Comparison of ENCODE assay signal across 9 cellular contexts in the genomic region with DNA sequence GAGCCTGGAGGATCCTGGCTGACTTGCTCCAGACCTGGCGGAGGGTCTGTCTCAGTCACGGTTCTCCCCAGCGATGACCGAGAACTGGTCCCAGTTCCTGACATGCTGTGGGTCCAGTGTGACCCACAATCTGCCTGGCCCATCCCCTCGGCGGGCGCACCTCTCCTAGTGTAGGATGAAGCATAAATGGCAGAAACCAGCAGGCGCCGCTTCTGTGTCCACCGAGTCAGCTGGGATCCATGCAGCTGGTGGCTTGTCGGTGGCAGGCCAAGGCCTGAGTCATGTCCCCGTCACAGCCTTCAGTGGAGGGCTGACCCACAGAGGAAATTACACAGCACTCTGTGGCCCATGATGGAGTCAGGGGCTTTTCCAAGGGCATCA. TPM values are rescaled to one million over a fixed set of nuclear protein-coding genes. Genes with fewer than 3 reads are reported as not detected.
A peak's percentile ranks its signal among the peaks of the same experiment; 100 is the strongest.
DNase-seq lines count a peak whose midpoint lies in the region; TF ChIP-seq lines count a peak whose summit lies in the region.
"Had no signal": no experiment of that assay in that cellular context is flagged by ENCODE, and none has a peak within 500 bp of the region (broad histone marks: within the 10 kb centered on the region; RNA-seq: fewer than 3 reads in every experiment).

No MANE protein-coding gene starts in this region.

- POLR2A ChIA-PET in HEK293T (lab: Yijun Ruan, JAX): interaction anchor here (1.6 kb wide), 1 partner anchor 38 kb away, joined by 12 read pairs; a partner anchor contains a TSS

- no peaks in the 10 kb centered on the region for H3K36me3 Mint-ChIP-seq in activated naive CD4-positive, alpha-beta T cell treated with anti-CD3 and anti-CD28 coated beads for 36 hours (ENCODE audit: low read depth)
- H3K36me3 Mint-ChIP-seq in immature natural killer cell: peaks cover 2 to 5% (median 3%) of the 10 kb centered on the region in 3 donors

- TF ChIP-seq CTCF in uterus (IDR thresholded peaks at IDR 0.05): no peak

- peak; percentile 39 for DNase-seq in activated naive CD4-positive, alpha-beta T cell treated with anti-CD3 and anti-CD28 coated beads for 36 hours
- no peak for DNase-seq in activated naive CD4-positive, alpha-beta T cell treated with anti-CD3 and anti-CD28 coated beads, Interleukin-2, amount 50 U/mL, for 16 hours
- DNase-seq in caudate nucleus (lab: John Stamatoyannopoulos, UW): peak in 20 of 61 donors; percentile 6 to 63 (median 26)
- DNase-seq in uterus: no peak
- DNase-seq in HEK293T (ENCODE audit: extremely low spot score): no peak
- DNase-seq in Kasumi-1 (lab: John Stamatoyannopoulos, UW): no peak
- no peak for DNase-seq in immature natural killer cell
- DNase-seq: SJCRH30 had no signal

- no peaks in the 10 kb centered on the region for H3K9me3 ChIP-seq in mucosa of rectum (ENCODE audit: control insufficient read depth in 2 of 2, low read length in 2 of 2)
- no peaks in the 10 kb centered on the region for H3K9me3 ChIP-seq in uterus
- H3K9me3 ChIP-seq: SJCRH30 had no signal

- H3K9me3 Mint-ChIP-seq in activated naive CD4-positive, alpha-beta T cell treated with anti-CD3 and anti-CD28 coated beads for 36 hours: peaks cover 4% of the 10 kb centered on the region
- peaks cover 0 to 5% (median under 1%) of the 10 kb centered on the region in 6 donors for H3K9me3 Mint-ChIP-seq in immature natural killer cell

- CTCF ChIA-PET in activated naive CD4-positive, alpha-beta T cell treated with anti-CD3 and anti-CD28 coated beads for 36 hours (lab: Charles Lee): interaction anchor here (0.5 to 2.7 kb wide), 4 partner anchors 9 to 80 kb away, joined by 3 to 13 read pairs (median 3); a partner anchor contains a TSS
- CTCF ChIA-PET in HEK293T (lab: Yijun Ruan, JAX): interaction anchor here (1.1 kb wide), 2 partner anchors 9 to 39 kb away, joined by 3 to 4 read pairs; a partner anchor contains a TSS

- H3K36me3 ChIP-seq in mucosa of rectum (ENCODE audit: control insufficient read depth in 2 of 2, insufficient read depth in 2 of 2, low read length in 2 of 2) (no peaks in the 10 kb centered on the region), uterus (no peaks in the 10 kb centered on the region)
- H3K36me3 ChIP-seq: SJCRH30 had no signal

- H3K27me3 Mint-ChIP-seq in activated naive CD4-positive, alpha-beta T cell treated with anti-CD3 and anti-CD28 coated beads for 36 hours (ENCODE audit: low read depth): no peaks in the 10 kb centered on the region
- peaks cover 0 to 9% (median 0%) of the 10 kb centered on the region in 3 donors for H3K27me3 Mint-ChIP-seq in immature natural killer cell (ENCODE audit: low read depth in 3 of 3)

- H3K27ac Mint-ChIP-seq in activated naive CD4-positive, alpha-beta T cell treated with anti-CD3 and anti-CD28 coated beads for 36 hours: peak overlapping the region; percentile 92
- no peak overlapping the region for H3K27ac Mint-ChIP-seq in immature natural killer cell

- H3K4me3 ChIP-seq in mucosa of rectum (ENCODE audit: low read length in 2 of 2): no peak overlapping the region
- no peak overlapping the region for H3K4me3 ChIP-seq in uterus
- H3K4me3 ChIP-seq: SJCRH30 had no signal

- H3K27ac ChIP-seq in caudate nucleus (ENCODE audit: low read depth, low read length) (peak overlapping the region; percentile 64), mucosa of rectum (ENCODE audit: low read depth in 2 of 2, low read length in 2 of 2) (peak overlapping the region; percentile 10 to 59), uterus (peak overlapping the region; percentile 63 to 83)
- H3K27ac ChIP-seq: SJCRH30 had no signal

- peaks cover 4 to 11% of the 10 kb centered on the region in 2 donors for H3K4me1 ChIP-seq in mucosa of rectum (ENCODE audit: control insufficient read depth in 2 of 2, insufficient read depth in 2 of 2, low read length in 2 of 2)
- peaks cover 0 to 7% of the 10 kb centered on the region in 2 donors for H3K4me1 ChIP-seq in uterus
- H3K4me1 ChIP-seq: SJCRH30 had no signal

- no peak overlapping the region for H3K9ac ChIP-seq in mucosa of rectum (ENCODE audit: low read depth in 1 of 2, low read length in 2 of 2)

- TF ChIP-seq POLR2A in uterus (IDR thresholded peaks at IDR 0.05): no peak

- H3K4me3 Mint-ChIP-seq in activated naive CD4-positive, alpha-beta T cell treated with anti-CD3 and anti-CD28 coated beads for 36 hours: no peak overlapping the region
- no peak overlapping the region for H3K4me3 Mint-ChIP-seq in immature natural killer cell

- H3K4me1 Mint-ChIP-seq in activated naive CD4-positive, alpha-beta T cell treated with anti-CD3 and anti-CD28 coated beads for 36 hours (ENCODE audit: low read depth): peaks cover 54% of the 10 kb centered on the region
- H3K4me1 Mint-ChIP-seq in immature natural killer cell: peaks cover 29 to 32% of the 10 kb centered on the region in 2 donors

- intact Hi-C loops in activated naive CD4-positive, alpha-beta T cell treated with anti-CD3 and anti-CD28 coated beads for 36 hours (cut with micrococcal nuclease): loop anchor here (5.0 kb wide), 1 partner anchor 434 kb away; no protein-coding TSS in a partner anchor
- intact Hi-C loops in uterus (cut with DNase I; ENCODE audit: low total_unique reads): no loop called here

- H3K27me3 ChIP-seq in mucosa of rectum (ENCODE audit: control insufficient read depth in 2 of 2, insufficient read depth in 2 of 2, low read length in 2 of 2) (no peaks in the 10 kb centered on the region), uterus (no peaks in the 10 kb centered on the region)
- H3K27me3 ChIP-seq: SJCRH30 had no signal

TF ChIP-seq in HEK293T, 16 proteins besides CTCF, POLR2A, EP300 and RAD21:
- no peak for TF ChIP-seq BHLHE40 (IDR thresholded peaks at IDR 0.05; ENCODE audit: borderline replicate concordance)
- TF ChIP-seq SP1 (IDR thresholded peaks at IDR 0.05): no peak
- TF ChIP-seq FOXM1 (IDR thresholded peaks at IDR 0.05; ENCODE audit: borderline replicate concordance): no peak
- no peak for TF ChIP-seq HDGF (IDR thresholded peaks at IDR 0.05; ENCODE audit: borderline replicate concordance)
- no peak for TF ChIP-seq FOXK2 (IDR thresholded peaks at IDR 0.05)
- TF ChIP-seq SUZ12 (IDR thresholded peaks at IDR 0.05): no peak
- TF ChIP-seq, protein P1, sequence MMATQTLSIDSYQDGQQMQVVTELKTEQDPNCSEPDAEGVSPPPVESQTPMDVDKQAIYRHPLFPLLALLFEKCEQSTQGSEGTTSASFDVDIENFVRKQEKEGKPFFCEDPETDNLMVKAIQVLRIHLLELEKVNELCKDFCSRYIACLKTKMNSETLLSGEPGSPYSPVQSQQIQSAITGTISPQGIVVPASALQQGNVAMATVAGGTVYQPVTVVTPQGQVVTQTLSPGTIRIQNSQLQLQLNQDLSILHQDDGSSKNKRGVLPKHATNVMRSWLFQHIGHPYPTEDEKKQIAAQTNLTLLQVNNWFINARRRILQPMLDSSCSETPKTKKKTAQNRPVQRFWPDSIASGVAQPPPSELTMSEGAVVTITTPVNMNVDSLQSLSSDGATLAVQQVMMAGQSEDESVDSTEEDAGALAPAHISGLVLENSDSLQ (IDR thresholded peaks at IDR 0.05): no peak
- no peak for TF ChIP-seq FOXA1 (IDR thresholded peaks at IDR 0.05)
- TF ChIP-seq CTBP1 (IDR thresholded peaks at IDR 0.05; ENCODE audit: borderline replicate concordance): no peak
- no peak for TF ChIP-seq ZNF384 (IDR thresholded peaks at IDR 0.05)
- no peak for TF ChIP-seq ELF4 (IDR thresholded peaks at IDR 0.05)

RNA-seq across cellular contexts. Expression of a gene that starts 38.5 kb away (rescaled TPM):
- 100 to 1,000 TPM; 289 to 293 TPM for total RNA-seq in activated naive CD4-positive, alpha-beta T cell treated with anti-CD3 and anti-CD28 coated beads for 36 hours
- total RNA-seq in uterus: 100 to 1,000 TPM; 112 to 387 (median 295) TPM
- polyA plus RNA-seq in immature natural killer cell: 100 to 1,000 TPM; 339 to 579 (median 435) TPM
